In genomic region chr10:68327889-68328786, GRCh38 we compare ENCODE assay signal across 8 cellular contexts. TPM values are rescaled to one million over a fixed set of nuclear protein-coding genes. Genes with fewer than 3 reads are reported as not detected.
DNase-seq lines count a peak whose midpoint lies in the region; ATAC-seq and TF ChIP-seq lines count a peak whose summit lies in the region.

No MANE protein-coding gene starts in this region.

- H3K27me3 Mint-ChIP-seq in stimulated activated naive CD8-positive, alpha-beta T cell treated with anti-CD3 and anti-CD28 coated beads, Interleukin-15, Interleukin-2, amounts not matched to agents 100 ng/mL and 50 ng/mL, for 24 hours: no peaks in the 10 kb centered on the region

- TF ChIP-seq CTCF in mammary epithelial cell (conservative IDR thresholded peaks at IDR 0.05 in 1 of 2, IDR thresholded peaks at IDR 0.05 in 1 of 2; ENCODE audit: extremely low read depth in 1 of 2, insufficient read depth in 1 of 2, low read depth in 1 of 2, low read length in 2 of 2) (no peak), right lobe of liver (IDR thresholded peaks at IDR 0.05) (no peak), upper lobe of left lung (IDR thresholded peaks at IDR 0.05) (no peak), GM20000 (IDR thresholded peaks at IDR 0.05; ENCODE audit: extremely low read depth, missing control alignments) (no peak)

- H3K4me2 ChIP-seq in mammary epithelial cell (ENCODE audit: insufficient read depth, low read depth, low read length): peak overlapping the region; percentile 53

- H3K9me3 ChIP-seq in mammary epithelial cell (replicated peaks; ENCODE audit: insufficient read depth, low read length): no peaks in the 10 kb centered on the region
- H3K9me3 ChIP-seq in right lobe of liver: no peaks in the 10 kb centered on the region
- H3K9me3 ChIP-seq in upper lobe of left lung: no peaks in the 10 kb centered on the region

- H3K79me2 ChIP-seq in mammary epithelial cell (ENCODE audit: insufficient read depth, low read length): peaks cover 22% of the 10 kb centered on the region

- dilution Hi-C loops in mammary epithelial cell (cut with HindIII; ENCODE audit: low sequenced_read_pairs): loop anchor here (25.0 kb wide), 1 partner anchor 266 kb away; no protein-coding TSS in a partner anchor

- H3K36me3 ChIP-seq in mammary epithelial cell (ENCODE audit: insufficient read depth, low read length): no peaks in the 10 kb centered on the region
- H3K36me3 ChIP-seq in right lobe of liver: no peaks in the 10 kb centered on the region
- no peaks in the 10 kb centered on the region for H3K36me3 ChIP-seq in upper lobe of left lung

- peak overlapping the region; percentile 41 for H3K27ac ChIP-seq in mammary epithelial cell (ENCODE audit: insufficient read depth, low read depth, low read length)
- H3K27ac ChIP-seq in right lobe of liver: peak overlapping the region; percentile 56 to 79 (median 63)
- peak overlapping the region; percentile 62 to 85 (median 74) for H3K27ac ChIP-seq in upper lobe of left lung

- H3K4me1 ChIP-seq in mammary epithelial cell (ENCODE audit: insufficient read depth, low read length): peaks cover 10% of the 10 kb centered on the region
- H3K4me1 ChIP-seq in right lobe of liver: peaks cover 0 to 5% (median 0%) of the 10 kb centered on the region in 4 donors
- H3K4me1 ChIP-seq in upper lobe of left lung: peaks cover 12 to 26% (median 24%) of the 10 kb centered on the region in 4 donors

- CTCF ChIA-PET in mammary epithelial cell (lab: Charles Lee; ENCODE audit: low non-redundant PET): no interaction called here

- H3K9ac ChIP-seq in mammary epithelial cell (ENCODE audit: insufficient read depth, low read length): peak overlapping the region; percentile 36

- WGBS in mammary epithelial cell (ENCODE audit: low coverage, missing lambda C conversion rate): 22% methylated on average over 4 of the region's 4 CpGs
- WGBS in right lobe of liver (ENCODE audit: insufficient coverage, low coverage, low lambda C conversion rate, missing lambda C conversion rate): 0% methylated on average over 4 of the region's 4 CpGs
- 34 to 36% methylated on average over 4 of the region's 4 CpGs for WGBS in upper lobe of left lung, 2 donors

- H3K27me3 ChIP-seq in mammary epithelial cell (ENCODE audit: insufficient read depth, low read length) (no peaks in the 10 kb centered on the region), right lobe of liver (no peaks in the 10 kb centered on the region), upper lobe of left lung (no peaks in the 10 kb centered on the region)

- no peak for DNase-seq in stimulated activated naive CD8-positive, alpha-beta T cell treated with anti-CD3 and anti-CD28 coated beads, Interleukin-15, Interleukin-2, amounts not matched to agents 100 U/mL and 50 U/mL, for 24 hours
- DNase-seq in NOMO-1 (lab: John Stamatoyannopoulos, UW; ENCODE audit: unreplicated experiment in 2 of 2): peak; percentile 64 to 86
- peak; percentile 41 for DNase-seq in mammary epithelial cell
- DNase-seq in right lobe of liver: no peak
- no peak for DNase-seq in upper lobe of left lung
- DNase-seq in mucosa of gallbladder (ENCODE audit: low spot score): no peak
- DNase-seq in GM20000 (ENCODE audit: low spot score): no peak

- peak overlapping the region; percentile 67 for H3K27ac Mint-ChIP-seq in stimulated activated naive CD8-positive, alpha-beta T cell treated with anti-CD3 and anti-CD28 coated beads, Interleukin-15, Interleukin-2, amounts not matched to agents 100 ng/mL and 50 ng/mL, for 24 hours

- peaks cover 22% of the 10 kb centered on the region for H3K4me1 Mint-ChIP-seq in stimulated activated naive CD8-positive, alpha-beta T cell treated with anti-CD3 and anti-CD28 coated beads, Interleukin-15, Interleukin-2, amounts not matched to agents 100 ng/mL and 50 ng/mL, for 24 hours (ENCODE audit: low read depth)

- in situ Hi-C loops in mammary epithelial cell (cut with MboI; ENCODE audit: low sequenced_read_pairs in 2 of 2): no loop called here

- no peak for TF ChIP-seq EP300 in upper lobe of left lung (IDR thresholded peaks at IDR 0.05)

- H3K36me3 Mint-ChIP-seq in stimulated activated naive CD8-positive, alpha-beta T cell treated with anti-CD3 and anti-CD28 coated beads, Interleukin-15, Interleukin-2, amounts not matched to agents 100 ng/mL and 50 ng/mL, for 24 hours (ENCODE audit: low read depth): peaks cover 6% of the 10 kb centered on the region

- no peaks in the 10 kb centered on the region for H3K9me3 Mint-ChIP-seq in stimulated activated naive CD8-positive, alpha-beta T cell treated with anti-CD3 and anti-CD28 coated beads, Interleukin-15, Interleukin-2, amounts not matched to agents 100 ng/mL and 50 ng/mL, for 24 hours

- intact Hi-C loops in mammary epithelial cell (cut with micrococcal nuclease): no loop called here
- intact Hi-C loops in right lobe of liver (cut with DNase I): no loop called here

- H3K4me3 ChIP-seq in mammary epithelial cell (replicated peaks in 1 of 3; ENCODE audit: insufficient read depth in 1 of 3, low read depth in 2 of 3, low read length in 3 of 3) (no peak overlapping the region), right lobe of liver (peak overlapping the region; percentile 9 to 33 (median 22)), upper lobe of left lung (peak overlapping the region in 2 of 4 donors; percentile 9 to 19)

- ATAC-seq in stimulated activated naive CD8-positive, alpha-beta T cell treated with anti-CD3 and anti-CD28 coated beads, Interleukin-15, Interleukin-2, amounts not matched to agents 100 U/mL and 50 U/mL, for 24 hours: no peak
- ATAC-seq in right lobe of liver: peak; percentile 5 to 39 (median 11)
- ATAC-seq in upper lobe of left lung (ENCODE audit: low FRiP score in 2 of 2): no peak

- H2AFZ ChIP-seq in mammary epithelial cell (ENCODE audit: low read depth, low read length): peak overlapping the region; percentile 82

- BruUV-seq in mammary epithelial cell (replicated peaks; lab: Mats Ljungman, UMichigan): TSS peak; percentile 23

- TF ChIP-seq POLR2A in right lobe of liver (IDR thresholded peaks at IDR 0.05) (no peak), upper lobe of left lung (IDR thresholded peaks at IDR 0.05) (peak in 1 of 4 donors; percentile 31)

- H4K20me1 ChIP-seq in mammary epithelial cell (ENCODE audit: insufficient read depth, low read length): no peaks in the 10 kb centered on the region

- H3K4me3 Mint-ChIP-seq in stimulated activated naive CD8-positive, alpha-beta T cell treated with anti-CD3 and anti-CD28 coated beads, Interleukin-15, Interleukin-2, amounts not matched to agents 100 ng/mL and 50 ng/mL, for 24 hours: peak overlapping the region; percentile 50

RNA-seq across cellular contexts. Expression of gene HNRNPH3, which starts 3.7 kb away (rescaled TPM):
- total RNA-seq in mammary epithelial cell (100 to 1,000 TPM in 1 of 2 donors, 10 to 100 TPM in 1; 10.0 to 122 TPM), right lobe of liver (10 to 100 TPM; 13.2 to 40.7 (median 25.3) TPM), upper lobe of left lung (10 to 100 TPM; 38.2 to 97.1 (median 62.8) TPM), mucosa of gallbladder (94.2 TPM)
- 33.2 TPM for polyA plus RNA-seq in mammary epithelial cell
- 79.6 TPM for polyA minus RNA-seq in mammary epithelial cell

RNA-seq across cellular contexts. Expression of gene PBLD, which starts 4.6 kb away (rescaled TPM):
- 1 to 10 TPM; 6.0 to 9.2 TPM for total RNA-seq in mammary epithelial cell
- 0.34 TPM for polyA plus RNA-seq in mammary epithelial cell
- polyA minus RNA-seq in mammary epithelial cell: 1.7 TPM
- total RNA-seq in right lobe of liver: 100 to 1,000 TPM in 4 of 6 experiments, 10 to 100 TPM in 2; 45.5 to 162 (median 129) TPM
- 10 to 100 TPM in 1 of 6 donors, 1 to 10 TPM in 5; 1.8 to 21.0 (median 4.3) TPM for total RNA-seq in upper lobe of left lung
- 8.0 TPM for total RNA-seq in mucosa of gallbladder

Comparison
In these comparisons a context has a peak if more than half of its experiments do, and no peak if none do; other contexts are left out.
1. ATAC-seq: peak in right lobe of liver (4 of 4); none in stimulated activated naive CD8-positive, alpha-beta T cell treated with anti-CD3 and anti-CD28 coated beads, Interleukin-15, Interleukin-2, amounts not matched to agents 100 U/mL and 50 U/mL, for 24 hours (single experiment) and upper lobe of left lung (0 of 2).
2. DNase-seq: peak in NOMO-1 (2 of 2) and mammary epithelial cell (single experiment); none in stimulated activated naive CD8-positive, alpha-beta T cell treated with anti-CD3 and anti-CD28 coated beads, Interleukin-15, Interleukin-2, amounts not matched to agents 100 U/mL and 50 U/mL, for 24 hours (single experiment), right lobe of liver (0 of 3), upper lobe of left lung (0 of 2), mucosa of gallbladder (single experiment) and GM20000 (single experiment).
3. H3K4me3 ChIP-seq: peak in right lobe of liver (3 of 3); none in mammary epithelial cell (0 of 3).
4. Peak in every context shown above with its lines, with median percentiles within 50 percentile points of each other: H3K27ac ChIP-seq.